Comparison of ENCODE assay signal across 19 cellular contexts in the genomic region with DNA sequence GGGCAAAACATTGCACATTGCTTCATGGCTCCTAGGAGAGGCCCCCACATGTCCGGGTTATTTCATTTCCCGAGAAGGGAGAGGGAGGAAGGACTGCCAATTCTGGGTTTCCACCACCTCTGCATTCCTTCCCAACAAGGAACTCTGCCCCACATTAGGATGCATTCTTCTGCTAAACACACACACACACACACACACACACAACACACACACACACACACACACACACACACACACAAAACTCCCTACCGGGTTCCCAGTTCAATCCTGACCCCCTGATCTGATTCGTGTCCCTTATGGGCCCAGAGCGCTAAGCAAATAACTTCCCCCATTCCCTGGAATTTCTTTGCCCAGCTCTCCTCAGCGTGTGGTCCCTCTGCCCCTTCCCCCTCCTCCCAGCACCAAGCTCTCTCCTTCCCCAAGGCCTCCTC. TPM values are rescaled to one million over a fixed set of nuclear protein-coding genes. Genes with fewer than 3 reads are reported as not detected.
A peak's percentile ranks its signal among the peaks of the same experiment; 100 is the strongest.
DNase-seq lines count a peak whose midpoint lies in the region; ATAC-seq, FAIRE-seq and TF ChIP-seq lines count a peak whose summit lies in the region.
"Had no signal": no experiment of that assay in that cellular context is flagged by ENCODE, and none has a peak within 500 bp of the region (broad histone marks: within the 10 kb centered on the region; RNA-seq: fewer than 3 reads in every experiment).

No MANE protein-coding gene starts in this region.

- peak in 1 of 3 donors; percentile 18 for DNase-seq in right cardiac atrium
- no peak for DNase-seq in cardiac septum (ENCODE audit: low spot score)
- DNase-seq in chondrocyte (ENCODE audit: low spot score): no peak
- no peak for DNase-seq in GM10266 (ENCODE audit: extremely low spot score)
- DNase-seq in GM12891 (ENCODE audit: insufficient read length, low spot score): no peak
- DNase-seq in activated T-cell treated with anti-CD3 and anti-CD28 coated beads, Interleukin-2, amount 50 U/mL, for 4 hours: no peak
- DNase-seq: activated CD8-positive, alpha-beta T cell treated with anti-CD3 and anti-CD28 coated beads, Interleukin-2, amount 10 ng/mL, durations not matched to agents 7 days and 5 days; activated naive CD4-positive, alpha-beta T cell treated with anti-CD3 and anti-CD28 coated beads, Interleukin-2, amount 10 ng/mL, durations not matched to agents 7 days and 5 days; cortex of kidney; DMS79 treated with DMSO at 0.1 percent for 48 hours; mammary epithelial cell; NCI-H69; stimulated activated CD8-positive, alpha-beta memory T cell treated with anti-CD3 and anti-CD28 coated beads, Interleukin-4, amount 100 ng/mL, for 48 hours had no signal

- H3K4me3 ChIP-seq in right cardiac atrium (ENCODE audit: low read length) (no peak overlapping the region), iPS-20b (ENCODE audit: low read length) (peak overlapping the region; percentile 31; the same call in 1 of the 2 replicates)
- H3K4me3 ChIP-seq: tibial nerve had no signal

- FAIRE-seq in GM12891 (lab: Jason Lieb, UNC): no peak

- peak; percentile 15 to 20 for ATAC-seq in right cardiac atrium
- ATAC-seq in GM18867 (IDR thresholded peaks at IDR 0.05; ENCODE audit: unreplicated experiment): no peak
- ATAC-seq in activated T-cell treated with anti-CD3 and anti-CD28 coated beads, Interleukin-2, amount 50 U/mL, for 4 hours: no peak
- ATAC-seq: activated CD8-positive, alpha-beta T cell treated with anti-CD3 and anti-CD28 coated beads, Interleukin-2, amount 10 ng/mL, durations not matched to agents 7 days and 5 days had no signal

- peak overlapping the region; percentile 66 for H3K27ac Mint-ChIP-seq in chondrocyte (ENCODE audit: unreplicated experiment)
- H3K27ac Mint-ChIP-seq: activated CD8-positive, alpha-beta T cell treated with anti-CD3 and anti-CD28 coated beads, Interleukin-2, amount 10 ng/mL, durations not matched to agents 7 days and 5 days; activated naive CD4-positive, alpha-beta T cell treated with anti-CD3 and anti-CD28 coated beads, Interleukin-2, amount 10 ng/mL, durations not matched to agents 7 days and 5 days had no signal

- no peak overlapping the region for H3K27ac ChIP-seq in right cardiac atrium (ENCODE audit: low read length)
- H3K27ac ChIP-seq in iPS-20b (ENCODE audit: low read length): no peak overlapping the region
- H3K27ac ChIP-seq: RWPE1, tibial nerve had no signal

- H3K36me3 ChIP-seq in iPS-20b (ENCODE audit: insufficient read depth, low read depth, low read length): no peaks in the 10 kb centered on the region
- H3K36me3 ChIP-seq: tibial nerve had no signal

- H3K9me3 ChIP-seq in right cardiac atrium (ENCODE audit: control insufficient read depth, low read length) (no peaks in the 10 kb centered on the region), iPS-20b (ENCODE audit: insufficient read depth, low read depth, low read length) (no peaks in the 10 kb centered on the region)
- H3K9me3 ChIP-seq: tibial nerve had no signal

- intact Hi-C loops in right cardiac atrium (cut with DNase I) (no loop called here), cardiac septum (cut with DNase I) (no loop called here)

- H3K4me1 Mint-ChIP-seq in chondrocyte (ENCODE audit: low read depth): peaks cover 31% of the 10 kb centered on the region
- no peaks in the 10 kb centered on the region for H3K4me1 Mint-ChIP-seq in activated T-cell treated with anti-CD3 and anti-CD28 coated beads, Interleukin-2, amount 50 U/mL, for 4 hours (ENCODE audit: low read depth)
- H3K4me1 Mint-ChIP-seq: activated naive CD4-positive, alpha-beta T cell treated with anti-CD3 and anti-CD28 coated beads, Interleukin-2, amount 10 ng/mL, durations not matched to agents 7 days and 5 days had no signal

- TF ChIP-seq POLR2A in GM12891 (IDR thresholded peaks at IDR 0.05; ENCODE audit: low read depth, low read length): no peak

- H3K27me3 ChIP-seq in right cardiac atrium (ENCODE audit: control insufficient read depth, insufficient read depth) (no peaks in the 10 kb centered on the region), iPS-20b (ENCODE audit: insufficient read depth, low read length) (no peaks in the 10 kb centered on the region)
- H3K27me3 ChIP-seq: tibial nerve had no signal

- 46% methylated on average over 6 of the region's 6 CpGs for WGBS in right cardiac atrium

- H3K9ac ChIP-seq in iPS-20b (ENCODE audit: low read depth, low read length): peak overlapping the region; percentile 25; the same call in 1 of the 2 replicates

- peaks cover 2% of the 10 kb centered on the region for H3K4me1 ChIP-seq in right cardiac atrium (ENCODE audit: control insufficient read depth, insufficient read depth, low read length)
- peaks cover 16% of the 10 kb centered on the region for H3K4me1 ChIP-seq in iPS-20b (ENCODE audit: insufficient read depth, low read length)

- no peaks in the 10 kb centered on the region for H3K27me3 Mint-ChIP-seq in chondrocyte (ENCODE audit: low read depth)
- no peaks in the 10 kb centered on the region for H3K27me3 Mint-ChIP-seq in activated T-cell treated with anti-CD3 and anti-CD28 coated beads, Interleukin-2, amount 50 U/mL, for 4 hours (ENCODE audit: low read depth)

- no peaks in the 10 kb centered on the region for H3K9me3 Mint-ChIP-seq in chondrocyte (ENCODE audit: low read depth)
- no peaks in the 10 kb centered on the region for H3K9me3 Mint-ChIP-seq in activated T-cell treated with anti-CD3 and anti-CD28 coated beads, Interleukin-2, amount 50 U/mL, for 4 hours
- H3K9me3 Mint-ChIP-seq: activated naive CD4-positive, alpha-beta T cell treated with anti-CD3 and anti-CD28 coated beads, Interleukin-2, amount 10 ng/mL, durations not matched to agents 7 days and 5 days had no signal

- TF ChIP-seq CTCF in chondrocyte (IDR thresholded peaks at IDR 0.05) (no peak), GM10266 (IDR thresholded peaks at IDR 0.05; ENCODE audit: control insufficient read depth, insufficient read depth, low read depth, missing control alignments) (no peak)

- no peaks in the 10 kb centered on the region for H3K36me3 Mint-ChIP-seq in chondrocyte (ENCODE audit: low read depth)
- H3K36me3 Mint-ChIP-seq in activated T-cell treated with anti-CD3 and anti-CD28 coated beads, Interleukin-2, amount 50 U/mL, for 4 hours (ENCODE audit: insufficient read depth): no peaks in the 10 kb centered on the region
- H3K36me3 Mint-ChIP-seq: activated naive CD4-positive, alpha-beta T cell treated with anti-CD3 and anti-CD28 coated beads, Interleukin-2, amount 10 ng/mL, durations not matched to agents 7 days and 5 days had no signal

- H3K4me3 Mint-ChIP-seq in chondrocyte (ENCODE audit: unreplicated experiment): no peak overlapping the region
- no peak overlapping the region for H3K4me3 Mint-ChIP-seq in activated T-cell treated with anti-CD3 and anti-CD28 coated beads, Interleukin-2, amount 50 U/mL, for 4 hours
- H3K4me3 Mint-ChIP-seq: activated CD8-positive, alpha-beta T cell treated with anti-CD3 and anti-CD28 coated beads, Interleukin-2, amount 10 ng/mL, durations not matched to agents 7 days and 5 days; activated naive CD4-positive, alpha-beta T cell treated with anti-CD3 and anti-CD28 coated beads, Interleukin-2, amount 10 ng/mL, durations not matched to agents 7 days and 5 days had no signal

TF ChIP-seq in GM12891, 5 proteins besides CTCF, POLR2A, EP300 and RAD21:
- TF ChIP-seq SPI1 (IDR thresholded peaks at IDR 0.05; ENCODE audit: low read depth, low read length): no peak
- no peak for TF ChIP-seq PAX5 (IDR thresholded peaks at IDR 0.05; ENCODE audit: insufficient read depth, low read length, severe bottlenecking)
- TF ChIP-seq POU2F2 (IDR thresholded peaks at IDR 0.05; ENCODE audit: low read depth, low read length): no peak
- TF ChIP-seq TAF1 (IDR thresholded peaks at IDR 0.05; ENCODE audit: low read depth, low read length): no peak
- TF ChIP-seq POLR2AphosphoS5 (IDR thresholded peaks at IDR 0.05; ENCODE audit: low read depth, low read length): no peak
TF ChIP-seq in GM12891: peak in this region for 0.

RNA-seq across cellular contexts. Expression of a gene that starts 1.9 kb away (rescaled TPM):
- not detected for total RNA-seq in right cardiac atrium
- polyA plus RNA-seq in right cardiac atrium: not detected
- not detected for total RNA-seq in cardiac septum
- total RNA-seq in chondrocyte: not detected in 3 replicates
- not detected for polyA plus RNA-seq in GM12891 (2012; ENCODE audit: low read depth, missing spikeins)
- total RNA-seq in activated T-cell treated with anti-CD3 and anti-CD28 coated beads, Interleukin-2, amount 50 U/mL, for 4 hours: not detected
- total RNA-seq: A673; activated CD8-positive, alpha-beta T cell treated with anti-CD3 and anti-CD28 coated beads, Interleukin-2, amount 10 ng/mL, durations not matched to agents 7 days and 5 days; mammary epithelial cell; tibial nerve had no signal
- polyA plus RNA-seq: mammary epithelial cell had no signal

RNA-seq across cellular contexts. Expression of a gene that starts 12.6 kb away (rescaled TPM):
- total RNA-seq in right cardiac atrium (not detected), cardiac septum (not detected), chondrocyte (not detected in 3 replicates)
- polyA plus RNA-seq in right cardiac atrium: not detected
- not detected for polyA plus RNA-seq in GM12891 (2012; ENCODE audit: low read depth, missing spikeins)
- not detected for total RNA-seq in activated T-cell treated with anti-CD3 and anti-CD28 coated beads, Interleukin-2, amount 50 U/mL, for 4 hours
- total RNA-seq: A673; activated CD8-positive, alpha-beta T cell treated with anti-CD3 and anti-CD28 coated beads, Interleukin-2, amount 10 ng/mL, durations not matched to agents 7 days and 5 days; mammary epithelial cell; omental fat pad; tibial nerve had no signal
- polyA plus RNA-seq: mammary epithelial cell had no signal

Comparison
In these comparisons a context has a peak if more than half of its experiments do, and no peak if none do; other contexts are left out.
1. ATAC-seq: peak in right cardiac atrium (2 of 2); none in GM18867 (single experiment) and activated T-cell treated with anti-CD3 and anti-CD28 coated beads, Interleukin-2, amount 50 U/mL, for 4 hours (0 of 2).